ENCODE assay signal across 12 cellular contexts in the genomic region with DNA sequence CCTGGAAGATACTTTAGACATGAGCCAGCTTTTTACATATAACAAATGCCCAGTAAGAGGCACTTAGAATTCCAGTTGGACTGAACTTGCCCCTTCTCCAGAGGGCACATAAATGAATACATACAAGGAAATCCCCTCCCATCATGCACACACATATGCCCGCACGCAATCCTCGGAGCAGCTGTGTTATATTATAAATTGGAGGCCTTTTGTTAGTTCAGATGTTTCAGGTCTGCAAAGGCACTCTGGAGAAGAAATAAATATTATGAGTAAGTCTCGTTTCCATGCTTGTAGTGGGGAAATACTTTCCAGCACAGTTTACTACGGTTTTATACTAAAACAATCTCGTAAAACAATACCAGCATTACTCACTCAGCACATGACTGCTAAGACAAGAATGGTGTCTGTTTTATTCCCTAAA. TPM values are rescaled to one million over a fixed set of nuclear protein-coding genes. Genes with fewer than 3 reads are reported as not detected.
DNase-seq lines count a peak whose midpoint lies in the region; ATAC-seq and TF ChIP-seq lines count a peak whose summit lies in the region.
"Had no signal": no experiment of that assay in that cellular context is flagged by ENCODE, and none has a peak within 500 bp of the region (broad histone marks: within the 10 kb centered on the region; RNA-seq: fewer than 3 reads in every experiment).

No MANE protein-coding gene starts in this region.

- H4K20me1 ChIP-seq in hepatocyte (ENCODE audit: insufficient read depth, poor library complexity, severe bottlenecking) = no peaks in the 10 kb centered on the region

- peaks cover 18% of the 10 kb centered on the region for H3K4me1 ChIP-seq in hepatocyte (ENCODE audit: insufficient read depth)

- H2AFZ ChIP-seq in hepatocyte = no peak overlapping the region

- H3K4me2 ChIP-seq in hepatocyte = no peak overlapping the region

- no peaks in the 10 kb centered on the region for H3K36me3 Mint-ChIP-seq in stimulated activated effector memory CD8-positive, alpha-beta T cell treated with anti-CD3 and anti-CD28 coated beads, Interleukin-12 subunit alpha, Interleukin-12 subunit beta, amount 100 ng/mL, for 72 hours

- no peak overlapping the region for H3K4me3 ChIP-seq in hepatocyte
- H3K4me3 ChIP-seq: skin epidermis had no signal

- no peaks in the 10 kb centered on the region for H3K27me3 ChIP-seq in hepatocyte

- H3K4me3 Mint-ChIP-seq in stimulated activated effector memory CD8-positive, alpha-beta T cell treated with anti-CD3 and anti-CD28 coated beads, Interleukin-12 subunit alpha, Interleukin-12 subunit beta, amount 100 ng/mL, for 72 hours = no peak overlapping the region
- H3K4me3 Mint-ChIP-seq: stimulated activated naive CD8-positive, alpha-beta T cell treated with anti-CD3 and anti-CD28 coated beads, Interleukin-15, Interleukin-2, amounts not matched to agents 100 ng/mL and 50 ng/mL, for 24 hours had no signal

- H3K27ac Mint-ChIP-seq in stimulated activated effector memory CD8-positive, alpha-beta T cell treated with anti-CD3 and anti-CD28 coated beads, Interleukin-12 subunit alpha, Interleukin-12 subunit beta, amount 100 ng/mL, for 72 hours = no peak overlapping the region
- H3K27ac Mint-ChIP-seq: stimulated activated naive CD8-positive, alpha-beta T cell treated with anti-CD3 and anti-CD28 coated beads, Interleukin-15, Interleukin-2, amounts not matched to agents 100 ng/mL and 50 ng/mL, for 24 hours had no signal

- H3K9me2 ChIP-seq in hepatocyte (replicated peaks; ENCODE audit: insufficient read depth) = no peaks in the 10 kb centered on the region

- ATAC-seq in HG02973 (IDR thresholded peaks at IDR 0.05; ENCODE audit: unreplicated experiment) = no peak
- ATAC-seq in stimulated activated effector memory CD8-positive, alpha-beta T cell treated with anti-CD3 and anti-CD28 coated beads, Interleukin-12 subunit alpha, Interleukin-12 subunit beta, amount 100 ng/mL, for 72 hours = no peak

- 46% methylated on average over 6 of the region's 6 CpGs for WGBS in hepatocyte (ENCODE audit: low lambda C conversion rate, missing lambda C conversion rate)

- H3K27ac ChIP-seq in hepatocyte = peak overlapping the region; percentile 70

- peak; percentile 83 for DNase-seq in H4 (ENCODE audit: low spot score)
- peak; percentile 97 for DNase-seq in brain pericyte (ENCODE audit: low read depth, low spot score)
- DNase-seq in hepatocyte (ENCODE audit: low spot score) = peak; percentile 56
- peak; percentile 95 for DNase-seq in stromal cell of bone marrow (ENCODE audit: low read depth)
- no peak for DNase-seq in stimulated activated effector memory CD8-positive, alpha-beta T cell treated with anti-CD3 and anti-CD28 coated beads, Interleukin-12 subunit alpha, Interleukin-12 subunit beta, amount 100 ng/mL, for 72 hours (ENCODE audit: low spot score in 2 of 2)
- no peak for DNase-seq in HUDEP-2 (lab: John Stamatoyannopoulos, UW; ENCODE audit: unreplicated experiment in 76 of 76)
- no peak for DNase-seq in DMS53 treated with DMSO at 0.1 percent for 48 hours (lab: John Stamatoyannopoulos, UW; ENCODE audit: unreplicated experiment)
- DNase-seq: activated CD4-positive, CD25-positive, alpha-beta regulatory T cell treated with anti-CD3 and anti-CD28 coated beads, Interleukin-2, amount 50 U/mL, for 72 hours; DND-41 had no signal

- H3K9me3 ChIP-seq in hepatocyte (ENCODE audit: low read depth) = no peaks in the 10 kb centered on the region

- peaks cover 4% of the 10 kb centered on the region for H3K9me3 Mint-ChIP-seq in stimulated activated effector memory CD8-positive, alpha-beta T cell treated with anti-CD3 and anti-CD28 coated beads, Interleukin-12 subunit alpha, Interleukin-12 subunit beta, amount 100 ng/mL, for 72 hours
- H3K9me3 Mint-ChIP-seq: stimulated activated naive CD8-positive, alpha-beta T cell treated with anti-CD3 and anti-CD28 coated beads, Interleukin-15, Interleukin-2, amounts not matched to agents 100 ng/mL and 50 ng/mL, for 24 hours had no signal

- H3K4me1 Mint-ChIP-seq in stimulated activated effector memory CD8-positive, alpha-beta T cell treated with anti-CD3 and anti-CD28 coated beads, Interleukin-12 subunit alpha, Interleukin-12 subunit beta, amount 100 ng/mL, for 72 hours = no peaks in the 10 kb centered on the region

- no peaks in the 10 kb centered on the region for H3K79me2 ChIP-seq in hepatocyte

- TF ChIP-seq CTCF in hepatocyte (IDR thresholded peaks at IDR 0.05; ENCODE audit: poor library complexity) = no peak

- no peaks in the 10 kb centered on the region for H3K36me3 ChIP-seq in hepatocyte (replicated peaks; ENCODE audit: insufficient read depth, low read depth)

RNA-seq across cellular contexts. Expression of a gene that starts 17.6 kb away (rescaled TPM):
- not detected in 2 replicates for total RNA-seq in H4 (2014; rRNA removed; shearing (Covaris generic))
- total RNA-seq in hepatocyte = 0.47 and 1.2 TPM in 2 replicates
- 0.60 TPM in 1 of 2 replicates, not detected in the other for polyA plus RNA-seq in hepatocyte

Comparison
In these comparisons a context has a peak if more than half of its experiments do, and no peak if none do; other contexts are left out.
1. DNase-seq: peak in H4 (single experiment), brain pericyte (single experiment), hepatocyte (single experiment) and stromal cell of bone marrow (single experiment); none in stimulated activated effector memory CD8-positive, alpha-beta T cell treated with anti-CD3 and anti-CD28 coated beads, Interleukin-12 subunit alpha, Interleukin-12 subunit beta, amount 100 ng/mL, for 72 hours (0 of 2), HUDEP-2 (0 of 76) and DMS53 treated with DMSO at 0.1 percent for 48 hours (single experiment).